8 cellular contexts compared by ENCODE assay signal in the genomic region with DNA sequence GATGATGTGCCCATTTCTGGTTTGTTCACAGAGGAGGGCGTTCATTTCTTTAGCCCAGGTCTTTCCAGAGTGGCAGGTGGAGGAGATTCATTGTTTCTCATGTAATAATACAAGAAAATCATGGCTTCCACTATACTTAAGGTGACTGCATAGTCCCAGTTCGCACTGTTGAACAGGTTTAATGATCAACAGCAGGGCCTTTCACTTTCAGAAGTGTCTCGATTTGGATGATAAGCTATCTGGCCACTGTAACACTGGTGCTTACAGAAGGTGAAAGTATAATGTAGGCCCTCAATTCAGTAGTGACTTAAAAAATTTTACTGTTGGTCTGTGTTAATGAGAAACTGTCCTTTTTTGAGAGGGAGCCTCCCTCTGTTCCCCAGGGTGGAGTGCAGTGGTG. TPM values are rescaled to one million over a fixed set of nuclear protein-coding genes. Genes with fewer than 3 reads are reported as not detected.
DNase-seq lines count a peak whose midpoint lies in the region; ATAC-seq and TF ChIP-seq lines count a peak whose summit lies in the region.

No MANE protein-coding gene starts in this region.

- peak overlapping the region; percentile 94 for H3K4me3 Mint-ChIP-seq in activated naive CD8-positive, alpha-beta T cell treated with anti-CD3 and anti-CD28 coated beads for 36 hours
- peak overlapping the region; percentile 98 for H3K4me3 Mint-ChIP-seq in natural killer cell treated with Interleukin-12 subunit alpha and Interleukin-12 subunit beta and Interleukin-15 and Interleukin-18, amount 100 ng/mL, for 72 hours

- no peak for TF ChIP-seq POLR2A in heart left ventricle (IDR thresholded peaks at IDR 0.05)

- peaks cover 0 to 29% (median 23%) of the 10 kb centered on the region in 12 donors for H3K4me1 ChIP-seq in heart left ventricle

- DNase-seq in heart left ventricle: no peak
- DNase-seq in cardiac septum (ENCODE audit: low spot score): no peak
- DNase-seq in activated naive CD8-positive, alpha-beta T cell treated with anti-CD3 and anti-CD28 coated beads for 36 hours: no peak
- DNase-seq in natural killer cell treated with Interleukin-12 subunit alpha and Interleukin-12 subunit beta and Interleukin-15 and Interleukin-18, amount 100 ng/mL, for 72 hours (ENCODE audit: low spot score): no peak
- DNase-seq in SKM-1 (lab: John Stamatoyannopoulos, UW; ENCODE audit: unreplicated experiment): no peak
- DNase-seq in medulla oblongata (ENCODE audit: extremely low spot score): no peak
- DNase-seq in pons (ENCODE audit: low spot score): no peak

- TF ChIP-seq CTCF in heart left ventricle (IDR thresholded peaks at IDR 0.05): no peak

- H3K9me3 Mint-ChIP-seq in activated naive CD8-positive, alpha-beta T cell treated with anti-CD3 and anti-CD28 coated beads for 36 hours: no peaks in the 10 kb centered on the region
- no peaks in the 10 kb centered on the region for H3K9me3 Mint-ChIP-seq in natural killer cell treated with Interleukin-12 subunit alpha and Interleukin-12 subunit beta and Interleukin-15 and Interleukin-18, amount 100 ng/mL, for 72 hours

- H3K27ac Mint-ChIP-seq in activated naive CD8-positive, alpha-beta T cell treated with anti-CD3 and anti-CD28 coated beads for 36 hours: peak overlapping the region; percentile 80
- H3K27ac Mint-ChIP-seq in natural killer cell treated with Interleukin-12 subunit alpha and Interleukin-12 subunit beta and Interleukin-15 and Interleukin-18, amount 100 ng/mL, for 72 hours: peak overlapping the region; percentile 86 to 95

- intact Hi-C loops in heart left ventricle (cut with DNase I) (loop anchor here in 8 of 10 donors (5.0 to 10.0 kb wide), 5 partner anchors 52 to 370 kb away; a partner anchor contains a TSS), cardiac septum (cut with DNase I) (no loop called here)

- H3K27me3 Mint-ChIP-seq in activated naive CD8-positive, alpha-beta T cell treated with anti-CD3 and anti-CD28 coated beads for 36 hours: no peaks in the 10 kb centered on the region
- no peaks in the 10 kb centered on the region for H3K27me3 Mint-ChIP-seq in natural killer cell treated with Interleukin-12 subunit alpha and Interleukin-12 subunit beta and Interleukin-15 and Interleukin-18, amount 100 ng/mL, for 72 hours

- no peaks in the 10 kb centered on the region for H3K27me3 ChIP-seq in heart left ventricle

- H3K36me3 Mint-ChIP-seq in activated naive CD8-positive, alpha-beta T cell treated with anti-CD3 and anti-CD28 coated beads for 36 hours: peaks cover 19% of the 10 kb centered on the region
- peaks cover 17% of the 10 kb centered on the region for H3K36me3 Mint-ChIP-seq in natural killer cell treated with Interleukin-12 subunit alpha and Interleukin-12 subunit beta and Interleukin-15 and Interleukin-18, amount 100 ng/mL, for 72 hours

- peaks cover 39% of the 10 kb centered on the region for H3K4me1 Mint-ChIP-seq in activated naive CD8-positive, alpha-beta T cell treated with anti-CD3 and anti-CD28 coated beads for 36 hours
- peaks cover 24 to 35% of the 10 kb centered on the region in 2 donors for H3K4me1 Mint-ChIP-seq in natural killer cell treated with Interleukin-12 subunit alpha and Interleukin-12 subunit beta and Interleukin-15 and Interleukin-18, amount 100 ng/mL, for 72 hours (ENCODE audit: low read depth in 2 of 2)

- ATAC-seq in heart left ventricle (no peak), HG03064 (IDR thresholded peaks at IDR 0.05; ENCODE audit: low read depth, unreplicated experiment) (peak; percentile 49)
- no peak for ATAC-seq in natural killer cell treated with Interleukin-12 subunit alpha and Interleukin-12 subunit beta and Interleukin-15 and Interleukin-18, amount 100 ng/mL, for 72 hours

- 79 to 89% (median 83%) methylated on average over 3 of the region's 3 CpGs for WGBS in heart left ventricle, 4 donors

- H3K4me3 ChIP-seq in heart left ventricle: peak overlapping the region in 8 of 12 donors; percentile 83 to 99 (median 98)

- peaks cover 0 to 37% (median 29%) of the 10 kb centered on the region in 9 donors for H3K36me3 ChIP-seq in heart left ventricle

- H3K9me3 ChIP-seq in heart left ventricle: no peaks in the 10 kb centered on the region

- H3K27ac ChIP-seq in heart left ventricle: no peak overlapping the region

RNA-seq across cellular contexts. Expression of a gene that starts 1.4 kb away (rescaled TPM):
- total RNA-seq in heart left ventricle: 10 to 100 TPM; 12.2 to 24.2 (median 17.3) TPM
- 10 to 100 TPM; 24.9 to 27.8 TPM for polyA plus RNA-seq in heart left ventricle
- total RNA-seq in cardiac septum: 18.1 TPM
- total RNA-seq in activated naive CD8-positive, alpha-beta T cell treated with anti-CD3 and anti-CD28 coated beads for 36 hours: 10 to 100 TPM; 29.7 to 30.8 TPM
- 10 to 100 TPM; 58.8 to 61.1 TPM for total RNA-seq in natural killer cell treated with Interleukin-12 subunit alpha and Interleukin-12 subunit beta and Interleukin-15 and Interleukin-18, amount 100 ng/mL, for 72 hours

RNA-seq across cellular contexts. Expression of a gene that starts 51.6 kb away (rescaled TPM):
- total RNA-seq in heart left ventricle: 10 to 100 TPM; 43.4 to 76.2 (median 51.1) TPM
- 10 to 100 TPM; 32.3 to 57.9 TPM for polyA plus RNA-seq in heart left ventricle
- total RNA-seq in cardiac septum: 68.4 TPM
- total RNA-seq in activated naive CD8-positive, alpha-beta T cell treated with anti-CD3 and anti-CD28 coated beads for 36 hours: 10 to 100 TPM; 52.4 to 61.0 TPM
- total RNA-seq in natural killer cell treated with Interleukin-12 subunit alpha and Interleukin-12 subunit beta and Interleukin-15 and Interleukin-18, amount 100 ng/mL, for 72 hours: 10 to 100 TPM; 71.5 to 95.4 TPM
